Comparison of ENCODE assay signal across 8 cellular contexts in genomic region chr19:39434123-39435076, GRCh38. TPM values are rescaled to one million over a fixed set of nuclear protein-coding genes. Genes with fewer than 3 reads are reported as not detected.
DNase-seq lines count a peak whose midpoint lies in the region; ATAC-seq and TF ChIP-seq lines count a peak whose summit lies in the region.

No MANE protein-coding gene starts in this region.

- peak overlapping the region; percentile 92 to 100 (median 98) for H3K4me3 Mint-ChIP-seq in naive thymus-derived CD4-positive, alpha-beta T cell

- TF ChIP-seq CTCF in BE2C (IDR thresholded peaks at IDR 0.05; ENCODE audit: low read depth, low read length) (no peak), coronary artery (IDR thresholded peaks at IDR 0.05) (no peak)

- peaks cover 5 to 30% (median 20%) of the 10 kb centered on the region in 5 donors for H3K36me3 Mint-ChIP-seq in naive thymus-derived CD4-positive, alpha-beta T cell

- peaks cover 0 to 11% (median 0%) of the 10 kb centered on the region in 11 donors for H3K9me3 Mint-ChIP-seq in naive thymus-derived CD4-positive, alpha-beta T cell

- H3K27ac ChIP-seq in Karpas-422 (ENCODE audit: low read length): peak overlapping the region; percentile 83
- peak overlapping the region; percentile 80 to 87 for H3K27ac ChIP-seq in coronary artery
- peak overlapping the region; percentile 97 for H3K27ac ChIP-seq in naive thymus-derived CD4-positive, alpha-beta T cell (ENCODE audit: low read depth, low read length)

- H3K4me3 ChIP-seq in BE2C (ENCODE audit: low read depth, low read length) (peak overlapping the region; percentile 99), Karpas-422 (ENCODE audit: low read length) (peak overlapping the region; percentile 99), coronary artery (peak overlapping the region; percentile 97)
- H3K4me3 ChIP-seq in naive thymus-derived CD4-positive, alpha-beta T cell (ENCODE audit: low read length): peak overlapping the region; percentile 98

- peaks cover 19% of the 10 kb centered on the region for H4K20me1 ChIP-seq in Karpas-422 (ENCODE audit: insufficient read depth, low read depth, low read length)

- peak overlapping the region; percentile 76 for H3K4me2 ChIP-seq in Karpas-422 (ENCODE audit: low read depth, low read length, poor library complexity, severe bottlenecking)

- H3K9me3 ChIP-seq in BE2C (no peaks in the 10 kb centered on the region), Karpas-422 (ENCODE audit: low read length) (no peaks in the 10 kb centered on the region)
- no peaks in the 10 kb centered on the region for H3K9me3 ChIP-seq in naive thymus-derived CD4-positive, alpha-beta T cell (ENCODE audit: control insufficient read depth in 2 of 3, low read length in 3 of 3)

- no peaks in the 10 kb centered on the region for H3K9me2 ChIP-seq in Karpas-422 (replicated peaks; ENCODE audit: insufficient read depth, low read length)

- DNase-seq in BE2C: no peak
- no peak for DNase-seq in Karpas-422
- no peak for DNase-seq in coronary artery (ENCODE audit: low spot score)
- no peak for DNase-seq in naive thymus-derived CD4-positive, alpha-beta T cell
- no peak for DNase-seq in NCI-H2171 (lab: John Stamatoyannopoulos, UW)
- DNase-seq in NCI-H2196 (lab: John Stamatoyannopoulos, UW; ENCODE audit: unreplicated experiment): no peak
- no peak for DNase-seq in DMS 273 (lab: John Stamatoyannopoulos, UW; ENCODE audit: unreplicated experiment)

- no peak overlapping the region for H2AFZ ChIP-seq in Karpas-422 (ENCODE audit: low read length)

- peaks cover 38% of the 10 kb centered on the region for H3K36me3 ChIP-seq in BE2C
- peaks cover 25% of the 10 kb centered on the region for H3K36me3 ChIP-seq in Karpas-422 (ENCODE audit: insufficient read depth, low read length)
- peaks cover 0 to 33% (median 11%) of the 10 kb centered on the region in 3 experiments for H3K36me3 ChIP-seq in naive thymus-derived CD4-positive, alpha-beta T cell (ENCODE audit: control insufficient read depth in 2 of 3, insufficient read depth in 3 of 3, low read length in 3 of 3)

- peaks cover 20 to 52% (median 38%) of the 10 kb centered on the region in 7 donors for H3K4me1 Mint-ChIP-seq in naive thymus-derived CD4-positive, alpha-beta T cell

- ATAC-seq in naive thymus-derived CD4-positive, alpha-beta T cell: no peak
- ATAC-seq in GM18873 (IDR thresholded peaks at IDR 0.05; ENCODE audit: low FRiP score, unreplicated experiment): no peak

- CTCF ChIA-PET in naive thymus-derived CD4-positive, alpha-beta T cell (lab: Charles Lee): interaction anchor here (1.1 to 1.9 kb wide), 3 partner anchors 23 to 92 kb away, joined by 3 to 9 read pairs (median 6); partner anchors contain the start of genes PLEKHG2 and SAMD4B

- H3K27me3 Mint-ChIP-seq in naive thymus-derived CD4-positive, alpha-beta T cell: peaks cover 0 to 5% (median 0%) of the 10 kb centered on the region in 5 donors

- no peaks in the 10 kb centered on the region for H3K27me3 ChIP-seq in BE2C
- H3K27me3 ChIP-seq in Karpas-422 (ENCODE audit: low read length): no peaks in the 10 kb centered on the region
- H3K27me3 ChIP-seq in naive thymus-derived CD4-positive, alpha-beta T cell (ENCODE audit: control insufficient read depth in 2 of 2, insufficient read depth in 2 of 2, low read length in 2 of 2): no peaks in the 10 kb centered on the region

- peaks cover 29% of the 10 kb centered on the region for H3K79me2 ChIP-seq in Karpas-422 (ENCODE audit: low read length)

- intact Hi-C loops in naive thymus-derived CD4-positive, alpha-beta T cell (cut with micrococcal nuclease): loop anchor here (5.0 to 10.0 kb wide), 2 partner anchors 408 to 1010 kb away; partner anchors contain the start of gene SERTAD3 (in 1 of the 2)

- H3K4me1 ChIP-seq in BE2C (peaks cover 3% of the 10 kb centered on the region; the same call in 1 of the 2 replicates), Karpas-422 (ENCODE audit: low read length) (peaks cover 26% of the 10 kb centered on the region)
- peaks cover 27 to 32% of the 10 kb centered on the region in 2 donors for H3K4me1 ChIP-seq in naive thymus-derived CD4-positive, alpha-beta T cell (ENCODE audit: control insufficient read depth in 2 of 2, insufficient read depth in 2 of 2, low read length in 2 of 2)

- POLR2A ChIA-PET in naive thymus-derived CD4-positive, alpha-beta T cell (lab: Charles Lee): interaction anchor here (0.6 to 4.7 kb wide), 17 partner anchors 10 to 1665 kb away, joined by 3 to 115 read pairs (median 9); partner anchors contain the start of genes DYRK1B, MED29, PAF1 and PLEKHG2

- H3K9ac ChIP-seq in Karpas-422 (ENCODE audit: low read length): peak overlapping the region; percentile 100

- peak overlapping the region in 8 of 9 donors; percentile 70 to 100 (median 98) for H3K27ac Mint-ChIP-seq in naive thymus-derived CD4-positive, alpha-beta T cell

RNA-seq across cellular contexts. Expression of gene RPS16, which starts 1.3 kb away (rescaled TPM):
- 3,669 TPM for polyA plus RNA-seq in BE2C (2012; ENCODE audit: insufficient read depth, insufficient read length, low read depth)
- total RNA-seq in Karpas-422 (2014; rRNA removed; shearing (Covaris generic); ENCODE audit: low replicate concordance): 378 and 758 TPM in 2 replicates
- 1,000 to 10,000 TPM; 2,281 to 4,335 (median 4,063) TPM for total RNA-seq in naive thymus-derived CD4-positive, alpha-beta T cell
- 1,000 to 10,000 TPM; 2,448 to 2,618 TPM for polyA plus RNA-seq in naive thymus-derived CD4-positive, alpha-beta T cell

RNA-seq across cellular contexts. Expression of gene SUPT5H, which starts 11.0 kb away (rescaled TPM):
- polyA plus RNA-seq in BE2C (2012; ENCODE audit: insufficient read depth, insufficient read length, low read depth): 272 TPM
- 55.3 and 66.3 TPM in 2 replicates for total RNA-seq in Karpas-422 (2014; rRNA removed; shearing (Covaris generic); ENCODE audit: low replicate concordance)
- total RNA-seq in naive thymus-derived CD4-positive, alpha-beta T cell: 100 to 1,000 TPM; 180 to 247 (median 203) TPM
- 100 to 1,000 TPM in 1 of 2 donors, 10 to 100 TPM in 1; 78.7 to 127 TPM for polyA plus RNA-seq in naive thymus-derived CD4-positive, alpha-beta T cell

RNA-seq across cellular contexts. Expression of gene PLEKHG2, which starts 21.9 kb away (rescaled TPM):
- polyA plus RNA-seq in BE2C (2012; ENCODE audit: insufficient read depth, insufficient read length, low read depth): 35.9 TPM
- 19.0 and 22.2 TPM in 2 replicates for total RNA-seq in Karpas-422 (2014; rRNA removed; shearing (Covaris generic); ENCODE audit: low replicate concordance)
- 100 to 1,000 TPM in 1 of 5 experiments, 10 to 100 TPM in 4; 16.4 to 205 (median 58.2) TPM for total RNA-seq in naive thymus-derived CD4-positive, alpha-beta T cell
- 10 to 100 TPM in 1 of 2 donors, 1 to 10 TPM in 1; 2.6 to 18.5 TPM for polyA plus RNA-seq in naive thymus-derived CD4-positive, alpha-beta T cell

RNA-seq across cellular contexts. Expression of gene ZFP36, which starts 27.8 kb away (rescaled TPM):
- 16.7 TPM for polyA plus RNA-seq in BE2C (2012; ENCODE audit: insufficient read depth, insufficient read length, low read depth)
- 10.3 and 16.3 TPM in 2 replicates for total RNA-seq in Karpas-422 (2014; rRNA removed; shearing (Covaris generic); ENCODE audit: low replicate concordance)
- 1,000 to 10,000 TPM in 1 of 5 experiments, 100 to 1,000 TPM in 3, 10 to 100 TPM in 1; 72.1 to 1,250 (median 187) TPM for total RNA-seq in naive thymus-derived CD4-positive, alpha-beta T cell
- 10 to 100 TPM; 75.5 to 97.1 TPM for polyA plus RNA-seq in naive thymus-derived CD4-positive, alpha-beta T cell

RNA-seq across cellular contexts. Expression of gene MED29, which starts 43.2 kb away (rescaled TPM):
- polyA plus RNA-seq in BE2C (2012; ENCODE audit: insufficient read depth, insufficient read length, low read depth): 101 TPM
- 18.1 and 18.6 TPM in 2 replicates for total RNA-seq in Karpas-422 (2014; rRNA removed; shearing (Covaris generic); ENCODE audit: low replicate concordance)
- total RNA-seq in naive thymus-derived CD4-positive, alpha-beta T cell: 10 to 100 TPM; 44.2 to 57.2 (median 49.4) TPM
- polyA plus RNA-seq in naive thymus-derived CD4-positive, alpha-beta T cell: 10 to 100 TPM; 57.4 to 61.0 TPM
